ENCODE assay signal across 13 cellular contexts in the genomic region with DNA sequence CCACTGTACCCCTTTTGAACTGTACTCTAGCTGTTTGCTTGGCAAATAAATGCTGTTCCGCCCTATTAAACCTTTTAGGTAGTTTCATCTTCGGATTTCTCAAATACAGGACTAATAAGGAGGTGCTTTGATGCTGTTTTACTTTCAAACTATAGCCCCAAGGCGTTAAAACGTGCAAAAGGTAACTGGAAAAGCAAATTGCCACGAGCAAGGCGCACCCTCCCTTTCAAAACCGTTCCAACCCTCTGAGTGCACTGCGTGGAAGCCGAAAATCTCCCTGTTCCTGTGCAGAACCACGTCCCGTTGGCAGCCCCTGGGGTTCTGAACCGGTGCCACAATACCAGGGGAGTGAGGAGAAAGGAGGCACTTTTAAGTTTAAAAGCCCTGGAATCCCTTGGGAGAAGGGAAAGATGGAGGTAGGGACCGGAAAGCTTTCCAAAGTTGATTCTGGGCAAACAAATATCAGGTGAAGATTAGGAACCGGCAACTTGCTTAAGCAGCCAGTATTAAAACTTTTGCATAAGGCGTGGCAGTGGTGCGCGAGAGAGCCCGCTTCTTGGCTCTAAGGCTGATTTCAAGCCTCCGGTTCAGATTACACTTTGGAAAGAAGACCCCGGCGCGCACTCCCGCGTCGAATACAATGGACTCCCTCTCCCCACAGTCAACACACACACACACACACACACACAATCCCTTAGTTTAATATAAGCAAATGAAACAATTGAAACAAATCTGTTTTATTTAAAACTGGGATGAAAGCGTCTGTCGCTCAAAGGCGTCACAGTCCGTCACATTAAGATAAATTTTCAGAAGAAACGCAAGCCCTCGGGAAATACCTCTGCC. TPM values are rescaled to one million over a fixed set of nuclear protein-coding genes. Genes with fewer than 3 reads are reported as not detected.
DNase-seq lines count a peak whose midpoint lies in the region; ATAC-seq lines count a peak whose summit lies in the region.
"Had no signal": no experiment of that assay in that cellular context is flagged by ENCODE, and none has a peak within 500 bp of the region (broad histone marks: within the 10 kb centered on the region; RNA-seq: fewer than 3 reads in every experiment).

No MANE protein-coding gene starts in this region.

- no peak for ATAC-seq in stimulated activated effector memory CD8-positive, alpha-beta T cell treated with anti-CD3 and anti-CD28 coated beads, Interleukin-12 subunit alpha, Interleukin-12 subunit beta, amount 100 ng/mL, for 72 hours
- ATAC-seq: Panc1 had no signal

- peaks cover 99% of the 10 kb centered on the region for H3K27me3 ChIP-seq in iPS-15b (ENCODE audit: control insufficient read depth, insufficient read depth, low read length)
- H3K27me3 ChIP-seq: ovary had no signal

- DNase-seq in DMS 273 (lab: John Stamatoyannopoulos, UW; ENCODE audit: unreplicated experiment) (peak; percentile 56), DMS 273 treated with DMSO at 0.1 percent for 48 hours (lab: John Stamatoyannopoulos, UW) (no peak), DMS79 (lab: John Stamatoyannopoulos, UW) (peak; percentile 70), NCI-H345 (lab: John Stamatoyannopoulos, UW) (peak; percentile 73), AG20443 (ENCODE audit: low spot score) (no peak), mucosa of gallbladder (ENCODE audit: low spot score) (no peak)
- no peak for DNase-seq in stimulated activated effector memory CD8-positive, alpha-beta T cell treated with anti-CD3 and anti-CD28 coated beads, Interleukin-12 subunit alpha, Interleukin-12 subunit beta, amount 100 ng/mL, for 72 hours (ENCODE audit: low spot score in 2 of 2)
- DNase-seq: activated CD4-positive, alpha-beta T cell treated with anti-CD3 and anti-CD28 coated beads for 1 hour; NCI-H1930; ovary; stimulated activated CD4-positive, alpha-beta T cell treated with anti-CD3 and anti-CD28 coated beads, Interleukin-12 subunit alpha, Interleukin-12 subunit beta, amount 100 ng/mL, for 4 hours had no signal

- peaks cover 17% of the 10 kb centered on the region for H3K36me3 Mint-ChIP-seq in stimulated activated effector memory CD8-positive, alpha-beta T cell treated with anti-CD3 and anti-CD28 coated beads, Interleukin-12 subunit alpha, Interleukin-12 subunit beta, amount 100 ng/mL, for 72 hours

- H3K9me3 Mint-ChIP-seq in stimulated activated effector memory CD8-positive, alpha-beta T cell treated with anti-CD3 and anti-CD28 coated beads, Interleukin-12 subunit alpha, Interleukin-12 subunit beta, amount 100 ng/mL, for 72 hours: peaks cover 6% of the 10 kb centered on the region

- peaks cover 10% of the 10 kb centered on the region for H3K4me1 ChIP-seq in iPS-15b (ENCODE audit: control insufficient read depth, insufficient read depth, low read length)

- H3K4me3 ChIP-seq in iPS-15b (ENCODE audit: low read depth, low read length): peak overlapping the region; percentile 45
- H3K4me3 ChIP-seq: ovary had no signal

- H3K9me3 ChIP-seq in iPS-15b (ENCODE audit: control insufficient read depth, insufficient read depth, low read length): no peaks in the 10 kb centered on the region

- no peak overlapping the region for H3K9ac ChIP-seq in iPS-15b (ENCODE audit: low read depth, low read length)

- no peaks in the 10 kb centered on the region for H3K4me1 Mint-ChIP-seq in stimulated activated effector memory CD8-positive, alpha-beta T cell treated with anti-CD3 and anti-CD28 coated beads, Interleukin-12 subunit alpha, Interleukin-12 subunit beta, amount 100 ng/mL, for 72 hours

- H3K27ac Mint-ChIP-seq in stimulated activated effector memory CD8-positive, alpha-beta T cell treated with anti-CD3 and anti-CD28 coated beads, Interleukin-12 subunit alpha, Interleukin-12 subunit beta, amount 100 ng/mL, for 72 hours: no peak overlapping the region

- no peaks in the 10 kb centered on the region for H3K36me3 ChIP-seq in iPS-15b (ENCODE audit: control insufficient read depth, insufficient read depth, low read length)
- H3K36me3 ChIP-seq: ovary had no signal

- no peak overlapping the region for H3K4me3 Mint-ChIP-seq in stimulated activated effector memory CD8-positive, alpha-beta T cell treated with anti-CD3 and anti-CD28 coated beads, Interleukin-12 subunit alpha, Interleukin-12 subunit beta, amount 100 ng/mL, for 72 hours

RNA-seq across cellular contexts. Expression of a gene that starts 9.5 kb away (rescaled TPM):
- total RNA-seq in mucosa of gallbladder: not detected
- total RNA-seq: ovary had no signal

Comparison
In these comparisons a context has a peak if more than half of its experiments do, and no peak if none do; other contexts are left out.
1. DNase-seq: peak in DMS 273 (single experiment), DMS79 (single experiment) and NCI-H345 (single experiment); none in DMS 273 treated with DMSO at 0.1 percent for 48 hours (single experiment), stimulated activated effector memory CD8-positive, alpha-beta T cell treated with anti-CD3 and anti-CD28 coated beads, Interleukin-12 subunit alpha, Interleukin-12 subunit beta, amount 100 ng/mL, for 72 hours (0 of 2), AG20443 (single experiment) and mucosa of gallbladder (single experiment).